1 cellular context compared by ENCODE assay signal in the genomic region with DNA sequence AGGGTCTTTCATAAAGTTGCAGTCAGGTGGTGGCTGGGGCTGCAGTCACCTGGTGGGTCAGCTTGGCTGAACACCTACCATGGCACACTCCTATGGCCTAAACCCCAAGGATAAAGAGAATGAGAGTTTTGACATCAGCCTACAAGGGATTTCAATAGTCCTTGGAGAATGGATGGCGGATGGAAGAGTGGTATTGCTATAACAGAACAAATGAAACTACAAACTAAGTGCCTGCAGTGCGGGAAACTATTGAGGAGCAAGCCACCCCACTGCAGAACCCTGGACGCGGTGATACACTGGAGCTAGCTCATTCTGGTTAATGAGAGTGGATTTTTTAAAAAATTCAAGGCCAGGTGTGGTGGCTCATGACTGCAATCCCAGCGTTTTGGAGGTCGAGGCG.
TF ChIP-seq lines count a peak whose summit lies in the region.

No MANE protein-coding gene starts in this region.

TF ChIP-seq in HEK293T, 16 proteins besides CTCF, POLR2A, EP300 and RAD21 (continued from another document):
- no peak for TF ChIP-seq ZNF384 (IDR thresholded peaks at IDR 0.05)
- TF ChIP-seq TARDBP (IDR thresholded peaks at IDR 0.05): no peak
- TF ChIP-seq FOXK2 (IDR thresholded peaks at IDR 0.05): no peak
- TF ChIP-seq BHLHE40 (IDR thresholded peaks at IDR 0.05; ENCODE audit: borderline replicate concordance): no peak
- TF ChIP-seq HDGF (IDR thresholded peaks at IDR 0.05; ENCODE audit: borderline replicate concordance): no peak
- TF ChIP-seq L3MBTL2 (conservative IDR thresholded peaks at IDR 0.05): no peak
- no peak for TF ChIP-seq FOXM1 (IDR thresholded peaks at IDR 0.05; ENCODE audit: borderline replicate concordance)
